ENCODE assay signal across 24 cellular contexts in the genomic region with DNA sequence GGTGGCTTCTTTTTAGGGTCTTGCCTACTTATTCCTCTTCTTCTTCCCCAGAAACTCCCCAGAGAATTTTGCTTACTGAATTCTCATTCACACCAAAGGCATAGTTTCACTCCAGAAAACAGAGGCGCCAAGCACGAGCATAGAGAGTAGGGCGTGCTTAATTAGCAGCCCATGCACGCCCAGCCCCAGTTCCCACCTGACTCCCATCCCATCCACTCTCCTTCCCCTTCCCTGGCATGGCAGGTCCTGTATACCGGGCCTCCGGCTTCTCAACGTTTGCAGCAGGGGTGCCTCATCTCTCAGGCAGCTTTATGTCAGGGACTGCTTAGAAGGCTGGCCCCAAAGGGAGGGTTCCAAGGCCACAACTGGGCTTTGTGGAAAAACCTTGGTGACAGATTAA.
DNase-seq lines count a peak whose midpoint lies in the region; ATAC-seq, FAIRE-seq and TF ChIP-seq lines count a peak whose summit lies in the region.
"Had no signal": no experiment of that assay in that cellular context is flagged by ENCODE, and none has a peak within 500 bp of the region (broad histone marks: within the 10 kb centered on the region; RNA-seq: fewer than 3 reads in every experiment).

No MANE protein-coding gene starts in this region.

- H3K9me2 ChIP-seq in GM23248 (ENCODE audit: insufficient read depth) = no peaks in the 10 kb centered on the region

- H3K9me3 Mint-ChIP-seq in activated T-cell treated with anti-CD3 and anti-CD28 coated beads, Interleukin-2, amount 50 U/mL, for 24 hours = peaks cover 2% of the 10 kb centered on the region
- H3K9me3 Mint-ChIP-seq in activated T-cell treated with anti-CD3 and anti-CD28 coated beads, Interleukin-2, amount 50 U/mL, for 4 hours = no peaks in the 10 kb centered on the region
- H3K9me3 Mint-ChIP-seq in astrocyte (ENCODE audit: unreplicated experiment) = no peaks in the 10 kb centered on the region
- no peaks in the 10 kb centered on the region for H3K9me3 Mint-ChIP-seq in naive thymus-derived CD8-positive, alpha-beta T cell
- H3K9me3 Mint-ChIP-seq: activated CD4-positive, alpha-beta T cell treated with anti-CD3 and anti-CD28 coated beads, Interleukin-2, amount 10 ng/mL, durations not matched to agents 24 days and 14 days; immature natural killer cell; mesothelial cell of epicardium; T-helper 2 cell treated with Interferon-gamma antibody and Interleukin-4, amounts not matched to agents 5 μg/mL and 100 μg/mL, for 36 hours had no signal

- no peaks in the 10 kb centered on the region for H3K27me3 Mint-ChIP-seq in activated T-cell treated with anti-CD3 and anti-CD28 coated beads, Interleukin-2, amount 50 U/mL, for 24 hours
- no peaks in the 10 kb centered on the region for H3K27me3 Mint-ChIP-seq in activated T-cell treated with anti-CD3 and anti-CD28 coated beads, Interleukin-2, amount 50 U/mL, for 4 hours (ENCODE audit: low read depth)
- no peaks in the 10 kb centered on the region for H3K27me3 Mint-ChIP-seq in astrocyte (ENCODE audit: low read depth, unreplicated experiment)
- no peaks in the 10 kb centered on the region for H3K27me3 Mint-ChIP-seq in naive thymus-derived CD8-positive, alpha-beta T cell
- H3K27me3 Mint-ChIP-seq: activated CD4-positive, alpha-beta T cell treated with anti-CD3 and anti-CD28 coated beads, Interleukin-2, amount 10 ng/mL, durations not matched to agents 24 days and 14 days had no signal

- H3K79me2 ChIP-seq in astrocyte (ENCODE audit: insufficient read depth, low read length) = peaks cover 99% of the 10 kb centered on the region
- H3K79me2 ChIP-seq in GM23248 (ENCODE audit: insufficient read depth) = peaks cover 100% of the 10 kb centered on the region

- H3K4me1 Mint-ChIP-seq in activated T-cell treated with anti-CD3 and anti-CD28 coated beads, Interleukin-2, amount 50 U/mL, for 24 hours (ENCODE audit: low read depth) = peaks cover 48% of the 10 kb centered on the region
- H3K4me1 Mint-ChIP-seq in activated T-cell treated with anti-CD3 and anti-CD28 coated beads, Interleukin-2, amount 50 U/mL, for 4 hours (ENCODE audit: low read depth) = peaks cover 29% of the 10 kb centered on the region
- peaks cover 72% of the 10 kb centered on the region for H3K4me1 Mint-ChIP-seq in astrocyte (ENCODE audit: low read depth, unreplicated experiment)
- peaks cover 31 to 86% (median 72%) of the 10 kb centered on the region in 4 donors for H3K4me1 Mint-ChIP-seq in naive thymus-derived CD8-positive, alpha-beta T cell

- POLR2A ChIA-PET in naive thymus-derived CD8-positive, alpha-beta T cell (lab: Charles Lee) = interaction anchor here (0.8 to 3.3 kb wide), 3 partner anchors 9 to 70 kb away, joined by 3 to 20 read pairs (median 4); no protein-coding TSS in a partner anchor

- intact Hi-C loops in stomach (cut with DNase I; ENCODE audit: low total_unique reads) = no loop called here
- intact Hi-C loops in left ventricle myocardium superior (cut with micrococcal nuclease) = no loop called here

- peaks cover 97% of the 10 kb centered on the region for H4K20me1 ChIP-seq in astrocyte (ENCODE audit: insufficient read depth, low read length)
- H4K20me1 ChIP-seq in GM23248 (ENCODE audit: insufficient read depth) = peaks cover 15% of the 10 kb centered on the region

- H3K27ac ChIP-seq in astrocyte (ENCODE audit: low read depth, low read length) (no peak overlapping the region), stomach (peak overlapping the region in 3 of 5 donors; percentile 13 to 91 (median 54)), GM23248 (no peak overlapping the region)
- H3K27ac ChIP-seq: foreskin keratinocyte, hepatocyte, VCaP had no signal

- peaks cover 70% of the 10 kb centered on the region for H3K36me3 Mint-ChIP-seq in activated T-cell treated with anti-CD3 and anti-CD28 coated beads, Interleukin-2, amount 50 U/mL, for 24 hours (ENCODE audit: low read depth)
- peaks cover 10% of the 10 kb centered on the region for H3K36me3 Mint-ChIP-seq in activated T-cell treated with anti-CD3 and anti-CD28 coated beads, Interleukin-2, amount 50 U/mL, for 4 hours (ENCODE audit: insufficient read depth)
- peaks cover 50% of the 10 kb centered on the region for H3K36me3 Mint-ChIP-seq in astrocyte (ENCODE audit: low read depth, unreplicated experiment)
- H3K36me3 Mint-ChIP-seq in naive thymus-derived CD8-positive, alpha-beta T cell = peaks cover 0 to 91% (median 23%) of the 10 kb centered on the region in 3 donors

- DNase-seq in activated T-cell treated with anti-CD3 and anti-CD28 coated beads, Interleukin-2, amount 50 U/mL, for 24 hours = no peak
- no peak for DNase-seq in activated T-cell treated with anti-CD3 and anti-CD28 coated beads, Interleukin-2, amount 50 U/mL, for 4 hours
- DNase-seq in astrocyte (ENCODE audit: low read depth) = no peak
- no peak for DNase-seq in naive thymus-derived CD8-positive, alpha-beta T cell
- DNase-seq in stomach = no peak
- no peak for DNase-seq in GM23248
- DNase-seq in HTR-8/SVneo (ENCODE audit: insufficient read length, low spot score) = no peak
- DNase-seq in left ventricle myocardium superior = no peak
- DNase-seq: activated CD4-positive, alpha-beta T cell treated with anti-CD3 and anti-CD28 coated beads, Interleukin-2, amount 10 ng/mL, durations not matched to agents 24 days and 14 days; body of pancreas; cerebellar nuclear complex; effector CD4-positive, alpha-beta T cell; erythroblast; foreskin keratinocyte; H7; immature natural killer cell; NCI-H1092; NCI-H187 treated with DMSO at 0.1 percent for 48 hours; stimulated activated CD8-positive, alpha-beta memory T cell treated with anti-CD3 and anti-CD28 coated beads, Interleukin-4, amount 100 ng/mL, for 48 hours had no signal

- peaks cover 85% of the 10 kb centered on the region for H3F3A ChIP-seq in GM23248 (ENCODE audit: insufficient read depth)

- peak overlapping the region; percentile 1 for H3K27ac Mint-ChIP-seq in activated T-cell treated with anti-CD3 and anti-CD28 coated beads, Interleukin-2, amount 50 U/mL, for 24 hours
- no peak overlapping the region for H3K27ac Mint-ChIP-seq in astrocyte (ENCODE audit: unreplicated experiment)
- H3K27ac Mint-ChIP-seq in naive thymus-derived CD8-positive, alpha-beta T cell = peak overlapping the region in 9 of 10 donors; percentile 4 to 94 (median 65)
- H3K27ac Mint-ChIP-seq: activated CD4-positive, alpha-beta T cell treated with anti-CD3 and anti-CD28 coated beads, Interleukin-2, amount 10 ng/mL, durations not matched to agents 24 days and 14 days; immature natural killer cell; mesothelial cell of epicardium; T-helper 2 cell treated with Interferon-gamma antibody and Interleukin-4, amounts not matched to agents 5 μg/mL and 100 μg/mL, for 36 hours had no signal

- peaks cover 8% of the 10 kb centered on the region for H3K4me1 ChIP-seq in astrocyte (ENCODE audit: insufficient read depth, low read length)
- H3K4me1 ChIP-seq in stomach = peaks cover 14 to 91% (median 38%) of the 10 kb centered on the region in 4 donors
- peaks cover 7% of the 10 kb centered on the region; the same call in 1 of the 2 replicates for H3K4me1 ChIP-seq in GM23248 (ENCODE audit: insufficient read depth)
- H3K4me1 ChIP-seq: foreskin keratinocyte had no signal

- no peaks in the 10 kb centered on the region for H3K9me3 ChIP-seq in astrocyte (ENCODE audit: insufficient read depth, low read depth, low read length)
- H3K9me3 ChIP-seq in stomach = no peaks in the 10 kb centered on the region
- no peaks in the 10 kb centered on the region for H3K9me3 ChIP-seq in GM23248 (ENCODE audit: low read depth)
- H3K9me3 ChIP-seq: body of pancreas had no signal

- FAIRE-seq in astrocyte (lab: Jason Lieb, UNC) = no peak
- no peak for FAIRE-seq in HTR-8/SVneo (lab: Jason Lieb, UNC)

- TF ChIP-seq CTCF in astrocyte (IDR thresholded peaks at IDR 0.05; ENCODE audit: insufficient read depth, low read depth, low read length) (no peak), stomach (IDR thresholded peaks at IDR 0.05) (no peak)

- H3K4me3 ChIP-seq in astrocyte (ENCODE audit: insufficient read depth, low read depth, low read length) (no peak overlapping the region), stomach (no peak overlapping the region), GM23248 (no peak overlapping the region)
- H3K4me3 ChIP-seq: body of pancreas, hepatocyte had no signal

- TF ChIP-seq POLR2A in stomach (IDR thresholded peaks at IDR 0.05) = no peak

- H3K4me2 ChIP-seq in astrocyte (ENCODE audit: low read length) = no peak overlapping the region
- no peak overlapping the region for H3K4me2 ChIP-seq in GM23248 (ENCODE audit: unreplicated experiment)
- H3K4me2 ChIP-seq: hepatocyte had no signal

- H3K27me3 ChIP-seq in astrocyte (ENCODE audit: insufficient read depth, low read length) = no peaks in the 10 kb centered on the region
- H3K27me3 ChIP-seq in stomach = no peaks in the 10 kb centered on the region
- H3K27me3 ChIP-seq in GM23248 (replicated peaks; ENCODE audit: insufficient read depth) = no peaks in the 10 kb centered on the region
- H3K27me3 ChIP-seq: body of pancreas, foreskin keratinocyte, hepatocyte had no signal

- peak overlapping the region; percentile 2 for H3K9ac ChIP-seq in astrocyte (ENCODE audit: low read length)
- H3K9ac ChIP-seq in GM23248 = no peak overlapping the region

- 73 to 88% (median 87%) methylated on average over 7 of the region's 7 CpGs for WGBS in stomach, 5 donors
- WGBS in GM23248 (ENCODE audit: low coverage in 1 of 2, low lambda C conversion rate in 2 of 2, missing lambda C conversion rate in 2 of 2), 2 experiments = 77 to 92% methylated on average over 7 of the region's 7 CpGs

- in situ Hi-C loops in GM23248 (cut with MboI) = loop anchor here (10.0 kb wide), 1 partner anchor 178 kb away; no protein-coding TSS in a partner anchor

- no peak overlapping the region for H3K4me3 Mint-ChIP-seq in activated T-cell treated with anti-CD3 and anti-CD28 coated beads, Interleukin-2, amount 50 U/mL, for 24 hours
- no peak overlapping the region for H3K4me3 Mint-ChIP-seq in activated T-cell treated with anti-CD3 and anti-CD28 coated beads, Interleukin-2, amount 50 U/mL, for 4 hours
- no peak overlapping the region for H3K4me3 Mint-ChIP-seq in astrocyte (ENCODE audit: unreplicated experiment)
- no peak overlapping the region for H3K4me3 Mint-ChIP-seq in naive thymus-derived CD8-positive, alpha-beta T cell
- H3K4me3 Mint-ChIP-seq: activated CD4-positive, alpha-beta T cell treated with anti-CD3 and anti-CD28 coated beads, Interleukin-2, amount 10 ng/mL, durations not matched to agents 24 days and 14 days; immature natural killer cell; mesothelial cell of epicardium; T-helper 2 cell treated with Interferon-gamma antibody and Interleukin-4, amounts not matched to agents 5 μg/mL and 100 μg/mL, for 36 hours had no signal

- ATAC-seq in activated T-cell treated with anti-CD3 and anti-CD28 coated beads, Interleukin-2, amount 50 U/mL, for 4 hours = no peak
- ATAC-seq in naive thymus-derived CD8-positive, alpha-beta T cell = no peak
- no peak for ATAC-seq in left ventricle myocardium superior
- ATAC-seq: body of pancreas, foreskin keratinocyte, left lobe of liver had no signal

- H2AFZ ChIP-seq in astrocyte (ENCODE audit: low read depth, low read length) (no peak overlapping the region), GM23248 (no peak overlapping the region)
- H2AFZ ChIP-seq: hepatocyte had no signal

- peaks cover 83% of the 10 kb centered on the region for H3K36me3 ChIP-seq in astrocyte (ENCODE audit: insufficient read depth, low read length)
- H3K36me3 ChIP-seq in stomach = peaks cover 4 to 61% (median 51%) of the 10 kb centered on the region in 4 donors
- peaks cover 77% of the 10 kb centered on the region for H3K36me3 ChIP-seq in GM23248 (ENCODE audit: low read depth)

- TF ChIP-seq EP300 in stomach (IDR thresholded peaks at IDR 0.05) = no peak

Comparison
In these comparisons a context has a peak if more than half of its experiments do, and no peak if none do; other contexts are left out.
1. H3K27ac ChIP-seq: peak in stomach (3 of 5); none in astrocyte (single experiment) and GM23248 (single experiment).